In genomic region chr1:20684651-20685050, GRCh38 we compare ENCODE assay signal across 22 cellular contexts. TPM values are rescaled to one million over a fixed set of nuclear protein-coding genes. Genes with fewer than 3 reads are reported as not detected.
DNase-seq lines count a peak whose midpoint lies in the region; ATAC-seq, FAIRE-seq and TF ChIP-seq lines count a peak whose summit lies in the region.
"Had no signal": no experiment of that assay in that cellular context is flagged by ENCODE, and none has a peak within 500 bp of the region (broad histone marks: within the 10 kb centered on the region; RNA-seq: fewer than 3 reads in every experiment).

No MANE protein-coding gene starts in this region.

- intact Hi-C loops in dorsolateral prefrontal cortex (cut with DNase I) (no loop called here), HepG2 (cut with micrococcal nuclease; ENCODE audit: unreplicated experiment) (no loop called here), spleen (cut with DNase I; ENCODE audit: low total_unique reads) (no loop called here)

- in situ Hi-C loops in HepG2 (cut with HindIII; ENCODE audit: extremely low pct_ligation_motif_present, low pct_unique_long_range_greater_than_20kb), result no loop called here

- POLR2A ChIA-PET in HepG2 (lab: Yijun Ruan, JAX), result interaction anchor here (1.1 kb wide), 1 partner anchor 18 kb away, joined by 3 read pairs; no protein-coding TSS in a partner anchor

- H3K79me2 ChIP-seq in HepG2 (ENCODE audit: insufficient read depth, low read length), result no peaks in the 10 kb centered on the region

- H3K27ac ChIP-seq in BLaER1 (peak overlapping the region; percentile 45; the same call in 1 of the 2 replicates), dorsolateral prefrontal cortex (peak overlapping the region; percentile 10 to 94 (median 84)), HepG2 (ENCODE audit: extremely low read length, insufficient read depth, low read length) (no peak overlapping the region), spleen (peak overlapping the region; percentile 66 to 93 (median 88))
- H3K27ac ChIP-seq: KMS-11, neural progenitor cell had no signal

- TF ChIP-seq POLR2A in HepG2 (IDR thresholded peaks at IDR 0.05; ENCODE audit: insufficient read depth in 1 of 2, low read depth in 2 of 2, low read length in 2 of 2) (no peak), spleen (IDR thresholded peaks at IDR 0.05) (no peak)

- FAIRE-seq in HepG2 (lab: Jason Lieb, UNC), result no peak
- FAIRE-seq: A204.1, bronchial epithelial cell had no signal

- BruUV-seq in HepG2 (replicated peaks; lab: Mats Ljungman, UMichigan), result no TSS peak

- H3K9ac ChIP-seq in BLaER1, result no peak overlapping the region
- H3K9ac ChIP-seq in HepG2 (ENCODE audit: insufficient read depth, low read depth, low read length), result no peak overlapping the region
- H3K9ac ChIP-seq: KMS-11, neural progenitor cell had no signal

- DNase-seq in dorsolateral prefrontal cortex (no peak), HepG2 (ENCODE audit: low spot score) (no peak), spleen (no peak), OCI-M2 (lab: John Stamatoyannopoulos, UW; ENCODE audit: unreplicated experiment) (no peak), AML-193 (lab: John Stamatoyannopoulos, UW) (no peak)
- no peak for DNase-seq in activated T-cell treated with anti-CD3 and anti-CD28 coated beads, Interleukin-2, amount 50 U/mL, for 72 hours
- no peak for DNase-seq in stimulated activated CD4-positive, alpha-beta T cell treated with anti-CD3 and anti-CD28 coated beads, Interleukin-2, amount 100 ng/mL, for 48 hours
- DNase-seq: activated CD8-positive, alpha-beta memory T cell treated with anti-CD3 and anti-CD28 coated beads for 24 hours; activated naive CD8-positive, alpha-beta T cell treated with anti-CD3 and anti-CD28 coated beads, Interleukin-2, amount 10 ng/mL, durations not matched to agents 7 days and 5 days; C1 segment of cervical spinal cord; effector memory CD4-positive, alpha-beta T cell; NCI-H187 treated with DMSO at 0.1 percent for 48 hours; NCI-H226; stimulated activated CD4-positive, alpha-beta T cell treated with anti-CD3 and anti-CD28 coated beads, Interleukin-15, amount 100 ng/mL, for 24 hours; stimulated activated naive B cell treated with anti-CD40 and anti-IgM and Interleukin-4, amounts not matched to agents 10 μg/mL and 1 μg/mL and 100 μg/mL, for 72 hours had no signal

- no peak overlapping the region; the same call in 1 of the 2 replicates for H3K4me2 ChIP-seq in BLaER1
- peak overlapping the region; percentile 54; the same call in 1 of the 2 replicates for H3K4me2 ChIP-seq in HepG2 (ENCODE audit: low read depth, low read length)
- H3K4me2 ChIP-seq: GM23338, KMS-11, neural progenitor cell had no signal

- no peaks in the 10 kb centered on the region for H3K9me3 Mint-ChIP-seq in activated T-cell treated with anti-CD3 and anti-CD28 coated beads, Interleukin-2, amount 50 U/mL, for 72 hours
- H3K9me3 Mint-ChIP-seq: activated naive CD8-positive, alpha-beta T cell treated with anti-CD3 and anti-CD28 coated beads, Interleukin-2, amount 10 ng/mL, durations not matched to agents 7 days and 5 days; activated T-helper 1 cell treated with anti-CD3 and anti-CD28 coated beads, Interleukin-12 subunit alpha, Interleukin-12 subunit beta, Interleukin-2, Interleukin-4 antibody, amounts not matched to agents 30 ng/mL and 10 ng/mL and 1 ng/mL, durations not matched to agents 14 hours and 24 hours and 36 hours; neural progenitor cell; stimulated activated naive B cell treated with anti-CD40 and anti-IgM and Interleukin-4, amounts not matched to agents 10 μg/mL and 1 μg/mL and 100 μg/mL, for 72 hours had no signal

- H3K27me3 ChIP-seq in BLaER1 (no peaks in the 10 kb centered on the region), dorsolateral prefrontal cortex (no peaks in the 10 kb centered on the region), HepG2 (ENCODE audit: control insufficient read depth in 1 of 2, insufficient read depth in 2 of 2, low read length in 2 of 2) (peaks cover 2 to 57% of the 10 kb centered on the region in 2 experiments; a peak in 4 of 5 replicates), spleen (replicated peaks in 1 of 7) (no peaks in the 10 kb centered on the region)
- H3K27me3 ChIP-seq: neural progenitor cell had no signal

- TF ChIP-seq CTCF in dorsolateral prefrontal cortex (IDR thresholded peaks at IDR 0.05 in 54 of 56, conservative IDR thresholded peaks at IDR 0.05 in 2 of 56; ENCODE audit: low read depth in 1 of 56, partially characterized antibody in 56 of 56) (no peak), HepG2 (CRISPR knock-in tag; IDR thresholded peaks at IDR 0.05) (no peak), spleen (IDR thresholded peaks at IDR 0.05 in 8 of 11, conservative IDR thresholded peaks at IDR 0.05 in 3 of 11) (no peak)

- H3K27me3 Mint-ChIP-seq in activated T-cell treated with anti-CD3 and anti-CD28 coated beads, Interleukin-2, amount 50 U/mL, for 72 hours (ENCODE audit: low read depth), result peaks cover 20% of the 10 kb centered on the region

- TF ChIP-seq EP300 in HepG2 (IDR thresholded peaks at IDR 0.05; ENCODE audit: low read depth in 2 of 2, low read length in 2 of 2) (no peak), HepG2 (CRISPR knock-in tag; IDR thresholded peaks at IDR 0.05; ENCODE audit: borderline replicate concordance) (no peak)

- no peak for ATAC-seq in HepG2
- ATAC-seq in activated T-cell treated with anti-CD3 and anti-CD28 coated beads, Interleukin-2, amount 50 U/mL, for 72 hours (replicated peaks in 1 of 2), result no peak
- ATAC-seq: GM23338; stimulated activated naive B cell treated with anti-CD40 and anti-IgM and Interleukin-4, amounts not matched to agents 10 μg/mL and 1 μg/mL and 100 μg/mL, for 72 hours had no signal

- no peaks in the 10 kb centered on the region for H3K4me1 Mint-ChIP-seq in activated T-cell treated with anti-CD3 and anti-CD28 coated beads, Interleukin-2, amount 50 U/mL, for 72 hours (ENCODE audit: low read depth)

- CTCF ChIA-PET in HepG2 (lab: Yijun Ruan, JAX; ENCODE audit: low intra/inter-chr PET ratio, low total read pairs), result no interaction called here

- no peak overlapping the region for H3K4me3 Mint-ChIP-seq in activated T-cell treated with anti-CD3 and anti-CD28 coated beads, Interleukin-2, amount 50 U/mL, for 72 hours
- H3K4me3 Mint-ChIP-seq: activated naive CD8-positive, alpha-beta T cell treated with anti-CD3 and anti-CD28 coated beads, Interleukin-2, amount 10 ng/mL, durations not matched to agents 7 days and 5 days; activated T-helper 1 cell treated with anti-CD3 and anti-CD28 coated beads, Interleukin-12 subunit alpha, Interleukin-12 subunit beta, Interleukin-2, Interleukin-4 antibody, amounts not matched to agents 30 ng/mL and 10 ng/mL and 1 ng/mL, durations not matched to agents 14 hours and 24 hours and 36 hours; GM23338; neural progenitor cell; stimulated activated naive B cell treated with anti-CD40 and anti-IgM and Interleukin-4, amounts not matched to agents 10 μg/mL and 1 μg/mL and 100 μg/mL, for 72 hours had no signal

- H3K4me3 ChIP-seq in BLaER1, result no peak overlapping the region
- H3K4me3 ChIP-seq in dorsolateral prefrontal cortex, result peak overlapping the region in 46 of 59 donors; percentile 3 to 55 (median 36)
- no peak overlapping the region; a peak in 1 of 6 replicates for H3K4me3 ChIP-seq in HepG2 (replicated peaks in 1 of 3; ENCODE audit: insufficient read depth in 1 of 3, low read depth in 2 of 3, low read length in 3 of 3)
- H3K4me3 ChIP-seq in spleen, result peak overlapping the region; percentile 12 to 66 (median 40)
- H3K4me3 ChIP-seq: GM23338, neural progenitor cell had no signal

- TF ChIP-seq RAD21 in HepG2 (CRISPR knock-in tag; IDR thresholded peaks at IDR 0.05), result no peak

- H3K4me1 ChIP-seq in BLaER1 (peaks cover 67% of the 10 kb centered on the region), HepG2 (ENCODE audit: insufficient read depth, low read length) (peaks cover 46% of the 10 kb centered on the region), spleen (peaks cover 0 to 86% (median 33%) of the 10 kb centered on the region in 6 donors)
- H3K4me1 ChIP-seq: neural progenitor cell had no signal

- no peak overlapping the region for H3K27ac Mint-ChIP-seq in activated T-cell treated with anti-CD3 and anti-CD28 coated beads, Interleukin-2, amount 50 U/mL, for 72 hours
- H3K27ac Mint-ChIP-seq: activated naive CD8-positive, alpha-beta T cell treated with anti-CD3 and anti-CD28 coated beads, Interleukin-2, amount 10 ng/mL, durations not matched to agents 7 days and 5 days; activated T-helper 1 cell treated with anti-CD3 and anti-CD28 coated beads, Interleukin-12 subunit alpha, Interleukin-12 subunit beta, Interleukin-2, Interleukin-4 antibody, amounts not matched to agents 30 ng/mL and 10 ng/mL and 1 ng/mL, durations not matched to agents 14 hours and 24 hours and 36 hours; stimulated activated naive B cell treated with anti-CD40 and anti-IgM and Interleukin-4, amounts not matched to agents 10 μg/mL and 1 μg/mL and 100 μg/mL, for 72 hours had no signal

- H4K20me1 ChIP-seq in BLaER1 (no peaks in the 10 kb centered on the region), HepG2 (ENCODE audit: insufficient read depth, low read length) (no peaks in the 10 kb centered on the region)

- H3K36me3 Mint-ChIP-seq in activated T-cell treated with anti-CD3 and anti-CD28 coated beads, Interleukin-2, amount 50 U/mL, for 72 hours (ENCODE audit: insufficient read depth in 2 of 2), result no peaks in the 10 kb centered on the region
- H3K36me3 Mint-ChIP-seq: activated naive CD8-positive, alpha-beta T cell treated with anti-CD3 and anti-CD28 coated beads, Interleukin-2, amount 10 ng/mL, durations not matched to agents 7 days and 5 days; neural progenitor cell; stimulated activated naive B cell treated with anti-CD40 and anti-IgM and Interleukin-4, amounts not matched to agents 10 μg/mL and 1 μg/mL and 100 μg/mL, for 72 hours had no signal

- H2AFZ ChIP-seq in HepG2 (ENCODE audit: low read length), result no peak overlapping the region
- H2AFZ ChIP-seq: GM23338, neural progenitor cell had no signal

- H3K36me3 ChIP-seq in BLaER1, result no peaks in the 10 kb centered on the region
- no peaks in the 10 kb centered on the region for H3K36me3 ChIP-seq in HepG2 (replicated peaks in 1 of 2; ENCODE audit: control insufficient read depth in 1 of 2, insufficient read depth in 2 of 2, low read length in 2 of 2)
- peaks cover 0 to 1% (median 0%) of the 10 kb centered on the region in 6 donors for H3K36me3 ChIP-seq in spleen
- H3K36me3 ChIP-seq: neural progenitor cell had no signal

- 52% methylated on average over 3 of the region's 14 CpGs for WGBS in HepG2 (ENCODE audit: low lambda C conversion rate)
- 69 to 95% (median 80%) methylated on average over 4 to 14 of the region's 14 CpGs for WGBS in spleen, 5 donors

- H3K9me3 ChIP-seq in BLaER1 (no peaks in the 10 kb centered on the region), HepG2 (ENCODE audit: low read length) (no peaks in the 10 kb centered on the region), spleen (no peaks in the 10 kb centered on the region)

RNA-seq across cellular contexts. Expression of gene DDOST, which starts 23.5 kb away (rescaled TPM):
- total RNA-seq in dorsolateral prefrontal cortex (10 to 100 TPM; 45.1 to 81.9 (median 60.6) TPM), HepG2 (2016; rRNA removed; fragmentation: Illumina TruSeq; extraction: Trizol) (167 and 335 TPM in 2 replicates), spleen (100 to 1,000 TPM; 121 to 194 (median 163) TPM)
- total RNA-seq in HepG2 (2016; cell fraction: cytosol; rRNA removed; fragmentation: Illumina TruSeq; extraction: Trizol; ENCODE audit: low read depth), result 55.5 and 58.3 TPM in 2 replicates
- 152 and 344 TPM in 2 replicates for total RNA-seq in HepG2 (2016; cell fraction: insoluble cytoplasmic fraction; rRNA removed; fragmentation: Illumina TruSeq; extraction: Trizol)
- 109 and 116 TPM in 2 replicates for total RNA-seq in HepG2 (2016; cell fraction: membrane; rRNA removed; fragmentation: Illumina TruSeq; extraction: Trizol)
- total RNA-seq in HepG2 (2016; cell fraction: nucleus; rRNA removed; fragmentation: Illumina TruSeq; extraction: Trizol), result 220 and 261 TPM in 2 replicates
- polyA plus RNA-seq in HepG2 (2011; rRNA removed) (485 and 494 TPM in 2 replicates), spleen (100 to 1,000 TPM; 107 to 139 (median 114) TPM)
- polyA plus RNA-seq in HepG2 (2011; cell fraction: cytosol; rRNA removed), result 512 and 565 TPM in 2 replicates
- polyA plus RNA-seq in HepG2 (2011; cell fraction: nucleus; rRNA removed), result 123 and 124 TPM in 2 replicates
- 190 and 241 TPM in 2 replicates for polyA plus RNA-seq in HepG2 (2012)
- 62.9 and 71.0 TPM in 2 replicates for polyA plus RNA-seq in HepG2 (2016; cell fraction: cytosol; fragmentation: Illumina TruSeq; extraction: Trizol; ENCODE audit: low read depth)
- 137 and 148 TPM in 2 replicates for polyA plus RNA-seq in HepG2 (2016; cell fraction: insoluble cytoplasmic fraction; fragmentation: Illumina TruSeq; extraction: Trizol; ENCODE audit: low read depth)
- 92.2 and 98.9 TPM in 2 replicates for polyA plus RNA-seq in HepG2 (2016; cell fraction: membrane; fragmentation: Illumina TruSeq; extraction: Trizol; ENCODE audit: low read depth)
- polyA plus RNA-seq in HepG2 (2016; cell fraction: nucleus; fragmentation: Illumina TruSeq; extraction: Trizol; ENCODE audit: insufficient read depth, low read depth), result 331 and 354 TPM in 2 replicates
- 116 and 435 TPM in 2 replicates for polyA minus RNA-seq in HepG2 (2011; rRNA and poly(A)+ RNA removed; ENCODE audit: low replicate concordance)
- 152 TPM in 2 replicates for polyA minus RNA-seq in HepG2 (2011; cell fraction: cytosol; rRNA and poly(A)+ RNA removed)
- polyA minus RNA-seq in HepG2 (2011; cell fraction: nucleus; rRNA and poly(A)+ RNA removed), result 85.1 and 101 TPM in 2 replicates
- 100 to 1,000 TPM; 159 to 175 TPM for total RNA-seq in activated T-cell treated with anti-CD3 and anti-CD28 coated beads, Interleukin-2, amount 50 U/mL, for 72 hours

RNA-seq across cellular contexts. Expression of gene KIF17, which starts 33.2 kb away (rescaled TPM):
- total RNA-seq in dorsolateral prefrontal cortex, result 10 to 100 TPM in 118 of 120 experiments, 1 to 10 TPM in 2; 7.7 to 49.6 (median 27.0) TPM
- total RNA-seq in HepG2 (2016; rRNA removed; fragmentation: Illumina TruSeq; extraction: Trizol), result 0.24 and 0.25 TPM in 2 replicates
- not detected in 2 replicates for total RNA-seq in HepG2 (2016; cell fraction: cytosol; rRNA removed; fragmentation: Illumina TruSeq; extraction: Trizol; ENCODE audit: low read depth)
- total RNA-seq in HepG2 (2016; cell fraction: insoluble cytoplasmic fraction; rRNA removed; fragmentation: Illumina TruSeq; extraction: Trizol), result 0.13 and 0.27 TPM in 2 replicates
- 0.34 TPM in 1 of 2 replicates, not detected in the other for total RNA-seq in HepG2 (2016; cell fraction: membrane; rRNA removed; fragmentation: Illumina TruSeq; extraction: Trizol)
- 0.16 TPM in 1 of 2 replicates, not detected in the other for total RNA-seq in HepG2 (2016; cell fraction: nucleus; rRNA removed; fragmentation: Illumina TruSeq; extraction: Trizol)
- 0.44 and 0.52 TPM in 2 replicates for polyA plus RNA-seq in HepG2 (2011; rRNA removed)
- polyA plus RNA-seq in HepG2 (2011; cell fraction: cytosol; rRNA removed), result 0.27 and 0.36 TPM in 2 replicates
- 0.63 and 0.69 TPM in 2 replicates for polyA plus RNA-seq in HepG2 (2011; cell fraction: nucleus; rRNA removed)
- polyA plus RNA-seq in HepG2 (2012), result 0.35 and 0.60 TPM in 2 replicates
- polyA plus RNA-seq in HepG2 (2016; cell fraction: cytosol; fragmentation: Illumina TruSeq; extraction: Trizol; ENCODE audit: low read depth), result 0.11 and 0.24 TPM in 2 replicates
- polyA plus RNA-seq in HepG2 (2016; cell fraction: insoluble cytoplasmic fraction; fragmentation: Illumina TruSeq; extraction: Trizol; ENCODE audit: low read depth), result 0.21 TPM in 1 of 2 replicates, not detected in the other
- polyA plus RNA-seq in HepG2 (2016; cell fraction: membrane; fragmentation: Illumina TruSeq; extraction: Trizol; ENCODE audit: low read depth), result 0.14 and 0.47 TPM in 2 replicates
- 0.36 TPM in 1 of 2 replicates, not detected in the other for polyA plus RNA-seq in HepG2 (2016; cell fraction: nucleus; fragmentation: Illumina TruSeq; extraction: Trizol; ENCODE audit: insufficient read depth, low read depth)
- polyA minus RNA-seq in HepG2 (2011; rRNA and poly(A)+ RNA removed; ENCODE audit: low replicate concordance), result 0.78 TPM in 1 of 2 replicates, not detected in the other
- polyA minus RNA-seq in HepG2 (2011; cell fraction: cytosol; rRNA and poly(A)+ RNA removed), result not detected in 2 replicates
- polyA minus RNA-seq in HepG2 (2011; cell fraction: nucleus; rRNA and poly(A)+ RNA removed), result 0.52 and 0.62 TPM in 2 replicates
- total RNA-seq in spleen, result 10 to 100 TPM; 15.4 to 82.2 (median 57.6) TPM
- 10 to 100 TPM in 1 of 3 donors, 1 to 10 TPM in 2; 8.3 to 41.4 (median 8.7) TPM for polyA plus RNA-seq in spleen
- not detected for total RNA-seq in activated T-cell treated with anti-CD3 and anti-CD28 coated beads, Interleukin-2, amount 50 U/mL, for 72 hours
- total RNA-seq: activated naive CD8-positive, alpha-beta T cell treated with anti-CD3 and anti-CD28 coated beads, Interleukin-2, amount 10 ng/mL, durations not matched to agents 7 days and 5 days; activated T-helper 1 cell treated with anti-CD3 and anti-CD28 coated beads, Interleukin-12 subunit alpha, Interleukin-12 subunit beta, Interleukin-2, Interleukin-4 antibody, amounts not matched to agents 30 ng/mL and 10 ng/mL and 1 ng/mL, durations not matched to agents 14 hours and 24 hours and 36 hours had no signal

RNA-seq across cellular contexts. Expression of gene SH2D5, which starts 47.9 kb away (rescaled TPM):
- total RNA-seq in dorsolateral prefrontal cortex (10 to 100 TPM; 13.1 to 89.0 (median 52.6) TPM), HepG2 (2016; rRNA removed; fragmentation: Illumina TruSeq; extraction: Trizol) (1.7 and 3.4 TPM in 2 replicates), spleen (under 1 TPM in 2 of 7 donors, not detected in 5; 0.10 to 0.22 TPM)
- total RNA-seq in HepG2 (2016; cell fraction: cytosol; rRNA removed; fragmentation: Illumina TruSeq; extraction: Trizol; ENCODE audit: low read depth), result 0.20 and 0.26 TPM in 2 replicates
- 1.6 and 2.0 TPM in 2 replicates for total RNA-seq in HepG2 (2016; cell fraction: insoluble cytoplasmic fraction; rRNA removed; fragmentation: Illumina TruSeq; extraction: Trizol)
- total RNA-seq in HepG2 (2016; cell fraction: membrane; rRNA removed; fragmentation: Illumina TruSeq; extraction: Trizol), result 1.4 and 1.8 TPM in 2 replicates
- total RNA-seq in HepG2 (2016; cell fraction: nucleus; rRNA removed; fragmentation: Illumina TruSeq; extraction: Trizol), result 1.8 and 2.2 TPM in 2 replicates
- polyA plus RNA-seq in HepG2 (2011; rRNA removed) (1.2 and 1.4 TPM in 2 replicates), spleen (under 1 TPM; 0.02 to 0.05 (median 0.03) TPM)
- 0.87 and 0.92 TPM in 2 replicates for polyA plus RNA-seq in HepG2 (2011; cell fraction: cytosol; rRNA removed)
- polyA plus RNA-seq in HepG2 (2011; cell fraction: nucleus; rRNA removed), result 7.0 and 10.0 TPM in 2 replicates
- polyA plus RNA-seq in HepG2 (2012), result 0.94 and 1.8 TPM in 2 replicates
- polyA plus RNA-seq in HepG2 (2016; cell fraction: cytosol; fragmentation: Illumina TruSeq; extraction: Trizol; ENCODE audit: low read depth), result 0.29 and 0.55 TPM in 2 replicates
- 0.69 and 1.5 TPM in 2 replicates for polyA plus RNA-seq in HepG2 (2016; cell fraction: insoluble cytoplasmic fraction; fragmentation: Illumina TruSeq; extraction: Trizol; ENCODE audit: low read depth)
- 0.64 and 0.86 TPM in 2 replicates for polyA plus RNA-seq in HepG2 (2016; cell fraction: membrane; fragmentation: Illumina TruSeq; extraction: Trizol; ENCODE audit: low read depth)
- 4.8 and 5.7 TPM in 2 replicates for polyA plus RNA-seq in HepG2 (2016; cell fraction: nucleus; fragmentation: Illumina TruSeq; extraction: Trizol; ENCODE audit: insufficient read depth, low read depth)
- polyA minus RNA-seq in HepG2 (2011; rRNA and poly(A)+ RNA removed; ENCODE audit: low replicate concordance), result 0.05 and 0.76 TPM in 2 replicates
- polyA minus RNA-seq in HepG2 (2011; cell fraction: cytosol; rRNA and poly(A)+ RNA removed), result 0.40 and 1.4 TPM in 2 replicates
- 0.77 and 0.87 TPM in 2 replicates for polyA minus RNA-seq in HepG2 (2011; cell fraction: nucleus; rRNA and poly(A)+ RNA removed)
- total RNA-seq in activated T-cell treated with anti-CD3 and anti-CD28 coated beads, Interleukin-2, amount 50 U/mL, for 72 hours, result under 1 TPM; 0.09 to 0.34 TPM

RNA-seq across cellular contexts. Expression of gene PINK1, which starts 51.4 kb away (rescaled TPM):
- total RNA-seq in dorsolateral prefrontal cortex (100 to 1,000 TPM; 159 to 357 (median 261) TPM), HepG2 (2016; rRNA removed; fragmentation: Illumina TruSeq; extraction: Trizol) (13.1 and 15.3 TPM in 2 replicates), spleen (10 to 100 TPM; 34.3 to 73.4 (median 52.9) TPM)
- 5.6 and 6.1 TPM in 2 replicates for total RNA-seq in HepG2 (2016; cell fraction: cytosol; rRNA removed; fragmentation: Illumina TruSeq; extraction: Trizol; ENCODE audit: low read depth)
- total RNA-seq in HepG2 (2016; cell fraction: insoluble cytoplasmic fraction; rRNA removed; fragmentation: Illumina TruSeq; extraction: Trizol), result 13.5 and 15.3 TPM in 2 replicates
- 11.1 and 11.3 TPM in 2 replicates for total RNA-seq in HepG2 (2016; cell fraction: membrane; rRNA removed; fragmentation: Illumina TruSeq; extraction: Trizol)
- 6.6 and 7.9 TPM in 2 replicates for total RNA-seq in HepG2 (2016; cell fraction: nucleus; rRNA removed; fragmentation: Illumina TruSeq; extraction: Trizol)
- polyA plus RNA-seq in HepG2 (2011; rRNA removed) (16.1 and 22.2 TPM in 2 replicates), spleen (10 to 100 TPM; 20.3 to 42.8 (median 23.3) TPM)
- polyA plus RNA-seq in HepG2 (2011; cell fraction: cytosol; rRNA removed), result 18.4 and 20.0 TPM in 2 replicates
- polyA plus RNA-seq in HepG2 (2011; cell fraction: nucleus; rRNA removed), result 9.4 and 14.0 TPM in 2 replicates
- polyA plus RNA-seq in HepG2 (2012), result 16.1 and 27.7 TPM in 2 replicates
- 5.1 and 5.5 TPM in 2 replicates for polyA plus RNA-seq in HepG2 (2016; cell fraction: cytosol; fragmentation: Illumina TruSeq; extraction: Trizol; ENCODE audit: low read depth)
- 11.4 and 13.0 TPM in 2 replicates for polyA plus RNA-seq in HepG2 (2016; cell fraction: insoluble cytoplasmic fraction; fragmentation: Illumina TruSeq; extraction: Trizol; ENCODE audit: low read depth)
- 6.7 and 7.8 TPM in 2 replicates for polyA plus RNA-seq in HepG2 (2016; cell fraction: membrane; fragmentation: Illumina TruSeq; extraction: Trizol; ENCODE audit: low read depth)
- polyA plus RNA-seq in HepG2 (2016; cell fraction: nucleus; fragmentation: Illumina TruSeq; extraction: Trizol; ENCODE audit: insufficient read depth, low read depth), result 7.1 and 7.2 TPM in 2 replicates
- 18.7 and 37.0 TPM in 2 replicates for polyA minus RNA-seq in HepG2 (2011; rRNA and poly(A)+ RNA removed; ENCODE audit: low replicate concordance)
- 6.9 and 10.6 TPM in 2 replicates for polyA minus RNA-seq in HepG2 (2011; cell fraction: cytosol; rRNA and poly(A)+ RNA removed)
- polyA minus RNA-seq in HepG2 (2011; cell fraction: nucleus; rRNA and poly(A)+ RNA removed), result 5.0 and 6.5 TPM in 2 replicates
- total RNA-seq in activated T-cell treated with anti-CD3 and anti-CD28 coated beads, Interleukin-2, amount 50 U/mL, for 72 hours, result 1 to 10 TPM; 8.3 to 9.0 TPM

Comparison
In these comparisons a context has a peak if more than half of its experiments do, and no peak if none do; other contexts are left out.
1. H3K4me3 ChIP-seq: peak in dorsolateral prefrontal cortex (46 of 59) and spleen (8 of 8); none in BLaER1 (single experiment) and HepG2 (0 of 3).
2. RNA of gene KIF17, which starts 33.2 kb away (total RNA-seq): 15.4 to 82.2 TPM in spleen and 7.7 to 49.6 TPM in dorsolateral prefrontal cortex; 0.13 to 0.34 TPM in HepG2 and not detected in activated T-cell treated with anti-CD3 and anti-CD28 coated beads, Interleukin-2, amount 50 U/mL, for 72 hours; every median in the first group is over 4 times any median in the second.